In the genomic region with DNA sequence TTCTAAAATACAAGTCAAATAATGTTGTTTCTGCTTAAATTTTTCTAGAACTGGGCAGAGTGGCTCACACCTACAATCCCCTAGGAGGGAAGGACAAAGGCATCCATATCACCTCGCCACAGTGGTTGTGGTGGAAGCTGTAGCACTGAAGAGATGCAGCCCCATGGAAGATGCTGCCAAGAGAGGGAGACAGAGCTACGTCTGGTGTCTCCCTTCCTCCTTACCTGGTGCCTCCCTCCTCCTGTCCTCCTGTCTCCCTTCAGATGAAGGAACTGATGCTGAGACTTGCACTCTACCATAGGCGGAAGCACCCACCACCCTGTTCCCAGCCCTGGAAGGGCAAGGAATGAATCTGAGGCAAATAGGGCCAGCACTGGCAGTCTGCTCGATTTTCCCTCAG, we compare ENCODE assay signal across 20 cellular contexts. TPM values are rescaled to one million over a fixed set of nuclear protein-coding genes. Genes with fewer than 3 reads are reported as not detected.
DNase-seq lines count a peak whose midpoint lies in the region; ATAC-seq and TF ChIP-seq lines count a peak whose summit lies in the region.
"Had no signal": no experiment of that assay in that cellular context is flagged by ENCODE, and none has a peak within 500 bp of the region (broad histone marks: within the 10 kb centered on the region; RNA-seq: fewer than 3 reads in every experiment).

No MANE protein-coding gene starts in this region.

- CTCF ChIA-PET in Calu3 (lab: Charles Lee): no interaction called here

- ATAC-seq in left lung: no peak

- H3K9me3 ChIP-seq in WERI-Rb-1 (ENCODE audit: severe bottlenecking) (no peaks in the 10 kb centered on the region), left lung (no peaks in the 10 kb centered on the region)
- H3K9me3 ChIP-seq: prostate gland had no signal

- DNase-seq in HT1080 (ENCODE audit: low read depth) (peak; percentile 13), WERI-Rb-1 (no peak), iPS-NIHi7 (ENCODE audit: extremely low spot score) (peak; percentile 28), OCI-M2 (lab: John Stamatoyannopoulos, UW; ENCODE audit: unreplicated experiment) (no peak), Calu3 (no peak), left lung (no peak), glomerular visceral epithelial cell (ENCODE audit: extremely low spot score) (no peak)
- DNase-seq: activated effector memory CD4-positive, alpha-beta T cell treated with anti-CD3 and anti-CD28 coated beads, Interleukin-2, amount 50 U/mL, for 16 hours; central memory CD4-positive, alpha-beta T cell; kidney glomerular epithelial cell; NCI-H2029 treated with DMSO at 0.1 percent for 48 hours had no signal

- H3K27me3 Mint-ChIP-seq in Calu3 (ENCODE audit: unreplicated experiment): no peaks in the 10 kb centered on the region

- intact Hi-C loops in Calu3 (cut with micrococcal nuclease; ENCODE audit: unreplicated experiment) (no loop called here), left lung (cut with DNase I) (no loop called here)

- peaks cover 0 to 11% of the 10 kb centered on the region in 2 donors for H3K4me1 ChIP-seq in left lung
- H3K4me1 ChIP-seq: prostate gland had no signal

- H3K4me3 ChIP-seq in WERI-Rb-1 (ENCODE audit: low read depth, low read length) (no peak overlapping the region), left lung (no peak overlapping the region)
- H3K4me3 ChIP-seq: hepatocyte, prostate gland had no signal

- no peaks in the 10 kb centered on the region for H3K9me3 Mint-ChIP-seq in Calu3 (ENCODE audit: low read depth, unreplicated experiment)
- H3K9me3 Mint-ChIP-seq: T-helper 2 cell treated with Interferon-gamma antibody and Interleukin-4, amounts not matched to agents 5 μg/mL and 100 μg/mL, for 36 hours had no signal

- no peak overlapping the region for H3K4me3 Mint-ChIP-seq in Calu3 (ENCODE audit: low read depth, unreplicated experiment)
- H3K4me3 Mint-ChIP-seq: nephron; T-helper 2 cell treated with Interferon-gamma antibody and Interleukin-4, amounts not matched to agents 5 μg/mL and 100 μg/mL, for 36 hours had no signal

- H3K36me3 ChIP-seq in WERI-Rb-1 (no peaks in the 10 kb centered on the region), left lung (no peaks in the 10 kb centered on the region)
- H3K36me3 ChIP-seq: prostate gland had no signal

- TF ChIP-seq CTCF in GM12872 (IDR thresholded peaks at IDR 0.05; ENCODE audit: insufficient read depth, low read depth, low read length): 0 out of 3 replicates have a peak, but pooled peaks have one; percentile 22
- TF ChIP-seq CTCF in WERI-Rb-1 (IDR thresholded peaks at IDR 0.05; ENCODE audit: low read depth, low read length): peak; percentile 32; the same call in 1 of the 2 replicates
- TF ChIP-seq CTCF in Calu3 (IDR thresholded peaks at IDR 0.05; ENCODE audit: unreplicated experiment): no peak
- no peak for TF ChIP-seq CTCF in left lung (IDR thresholded peaks at IDR 0.05)

- no TSS peak for BruUV-seq in Calu3 (replicated peaks; lab: Mats Ljungman, UMichigan)

- no peaks in the 10 kb centered on the region for H3K4me1 Mint-ChIP-seq in Calu3 (ENCODE audit: low read depth, unreplicated experiment)
- H3K4me1 Mint-ChIP-seq: nephron had no signal

- H3K27ac ChIP-seq in WERI-Rb-1 (no peak overlapping the region), left lung (no peak overlapping the region)
- H3K27ac ChIP-seq: hepatocyte, prostate gland had no signal

- no peaks in the 10 kb centered on the region for H3K36me3 Mint-ChIP-seq in Calu3 (ENCODE audit: insufficient read depth, unreplicated experiment)

- H3K27ac Mint-ChIP-seq in Calu3 (ENCODE audit: unreplicated experiment): no peak overlapping the region
- H3K27ac Mint-ChIP-seq: nephron; T-helper 2 cell treated with Interferon-gamma antibody and Interleukin-4, amounts not matched to agents 5 μg/mL and 100 μg/mL, for 36 hours had no signal

- H3K27me3 ChIP-seq in WERI-Rb-1 (ENCODE audit: insufficient read depth, low read depth, severe bottlenecking) (no peaks in the 10 kb centered on the region), left lung (no peaks in the 10 kb centered on the region)
- H3K27me3 ChIP-seq: hepatocyte had no signal

RNA-seq across cellular contexts. Expression of gene MMP27, which starts 22.3 kb away (rescaled TPM):
- not detected in 2 replicates for total RNA-seq in HT1080 (2014; rRNA removed; shearing (Covaris generic))
- not detected in 2 replicates for polyA plus RNA-seq in HT1080 (2015; cell fraction: cytosol; rRNA removed)
- polyA plus RNA-seq in HT1080 (2015; cell fraction: nucleus; rRNA removed): not detected in 2 replicates
- total RNA-seq in Calu3 (2022) (not detected in 2 replicates), left lung (not detected)
- total RNA-seq: G401, hepatocyte, mesenteric fat pad, NCI-H460, prostate gland, temporal lobe had no signal
- polyA plus RNA-seq: hepatocyte had no signal

RNA-seq across cellular contexts. Expression of gene MMP8, which starts 41.5 kb away (rescaled TPM):
- 0.10 and 0.37 TPM in 2 replicates for total RNA-seq in HT1080 (2014; rRNA removed; shearing (Covaris generic))
- 0.02 TPM in 1 of 2 replicates, not detected in the other for polyA plus RNA-seq in HT1080 (2015; cell fraction: cytosol; rRNA removed)
- polyA plus RNA-seq in HT1080 (2015; cell fraction: nucleus; rRNA removed): 0.06 TPM in 1 of 2 replicates, not detected in the other
- not detected in 2 replicates for total RNA-seq in Calu3 (2022)
- total RNA-seq in left lung: 1 to 10 TPM in 1 of 2 donors, under 1 TPM in 1; 0.41 to 4.6 TPM
- total RNA-seq: NCI-H460, prostate gland had no signal
- polyA plus RNA-seq: hepatocyte had no signal

RNA-seq across cellular contexts. Expression of gene MMP20, which starts 58.1 kb away (rescaled TPM):
- not detected in 2 replicates for total RNA-seq in HT1080 (2014; rRNA removed; shearing (Covaris generic))
- polyA plus RNA-seq in HT1080 (2015; cell fraction: cytosol; rRNA removed): not detected in 2 replicates
- polyA plus RNA-seq in HT1080 (2015; cell fraction: nucleus; rRNA removed): not detected in 2 replicates
- total RNA-seq in Calu3 (2022) (not detected in 2 replicates), left lung (not detected)
- total RNA-seq: G401, hepatocyte, mesenteric fat pad, NCI-H460, prostate gland, temporal lobe had no signal
- polyA plus RNA-seq: hepatocyte had no signal

Comparison
In these comparisons a context has a peak if more than half of its experiments do, and no peak if none do; other contexts are left out.
1. CTCF ChIP-seq: peak in GM12872 (single experiment) and WERI-Rb-1 (single experiment); none in Calu3 (single experiment) and left lung (0 of 2).
2. DNase-seq: peak in HT1080 (single experiment) and iPS-NIHi7 (single experiment); none in WERI-Rb-1 (single experiment), OCI-M2 (single experiment), Calu3 (single experiment), left lung (0 of 2) and glomerular visceral epithelial cell (single experiment).